In the genomic region with DNA sequence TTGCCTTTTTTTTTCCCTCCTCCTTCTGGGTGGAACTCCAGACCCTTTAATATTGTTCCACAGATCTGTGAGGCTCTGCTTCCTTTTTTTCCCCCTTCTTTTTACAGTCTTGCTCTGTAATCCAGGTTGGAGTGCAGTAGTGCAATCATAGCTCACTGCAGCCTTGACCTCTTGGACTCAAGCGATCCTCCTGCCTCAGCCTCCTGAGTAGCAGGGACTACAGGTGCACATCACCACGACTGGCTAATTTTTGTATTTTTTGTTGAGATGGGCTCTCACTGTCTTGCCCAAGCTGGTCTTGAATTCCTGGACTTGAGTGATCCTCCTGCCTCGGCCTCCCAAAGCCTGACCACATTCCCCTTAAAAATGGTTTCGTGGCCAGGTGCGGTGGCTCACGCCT, we compare ENCODE assay signal across 1 cellular context.
TF ChIP-seq lines count a peak whose summit lies in the region.

No MANE protein-coding gene starts in this region.

TF ChIP-seq in K562, 482 proteins besides CTCF, POLR2A, EP300 and RAD21:
- no peak for TF ChIP-seq NR1H2 (CRISPR knock-in tag; IDR thresholded peaks at IDR 0.05)
- no peak for TF ChIP-seq EZH2 (IDR thresholded peaks at IDR 0.05; ENCODE audit: borderline replicate concordance, low read depth, low read length)
- TF ChIP-seq, protein P1, sequence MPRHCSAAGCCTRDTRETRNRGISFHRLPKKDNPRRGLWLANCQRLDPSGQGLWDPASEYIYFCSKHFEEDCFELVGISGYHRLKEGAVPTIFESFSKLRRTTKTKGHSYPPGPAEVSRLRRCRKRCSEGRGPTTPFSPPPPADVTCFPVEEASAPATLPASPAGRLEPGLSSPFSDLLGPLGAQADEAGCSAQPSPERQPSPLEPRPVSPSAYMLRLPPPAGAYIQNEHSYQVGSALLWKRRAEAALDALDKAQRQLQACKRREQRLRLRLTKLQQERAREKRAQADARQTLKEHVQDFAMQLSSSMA (CRISPR knock-in tag; IDR thresholded peaks at IDR 0.05) = no peak
- no peak for TF ChIP-seq ZNF165 (CRISPR knock-in tag; IDR thresholded peaks at IDR 0.05; ENCODE audit: borderline replicate concordance)
- TF ChIP-seq, protein P2, sequence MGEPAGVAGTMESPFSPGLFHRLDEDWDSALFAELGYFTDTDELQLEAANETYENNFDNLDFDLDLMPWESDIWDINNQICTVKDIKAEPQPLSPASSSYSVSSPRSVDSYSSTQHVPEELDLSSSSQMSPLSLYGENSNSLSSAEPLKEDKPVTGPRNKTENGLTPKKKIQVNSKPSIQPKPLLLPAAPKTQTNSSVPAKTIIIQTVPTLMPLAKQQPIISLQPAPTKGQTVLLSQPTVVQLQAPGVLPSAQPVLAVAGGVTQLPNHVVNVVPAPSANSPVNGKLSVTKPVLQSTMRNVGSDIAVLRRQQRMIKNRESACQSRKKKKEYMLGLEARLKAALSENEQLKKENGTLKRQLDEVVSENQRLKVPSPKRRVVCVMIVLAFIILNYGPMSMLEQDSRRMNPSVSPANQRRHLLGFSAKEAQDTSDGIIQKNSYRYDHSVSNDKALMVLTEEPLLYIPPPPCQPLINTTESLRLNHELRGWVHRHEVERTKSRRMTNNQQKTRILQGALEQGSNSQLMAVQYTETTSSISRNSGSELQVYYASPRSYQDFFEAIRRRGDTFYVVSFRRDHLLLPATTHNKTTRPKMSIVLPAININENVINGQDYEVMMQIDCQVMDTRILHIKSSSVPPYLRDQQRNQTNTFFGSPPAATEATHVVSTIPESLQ (CRISPR knock-in tag; IDR thresholded peaks at IDR 0.05) = no peak
- no peak for TF ChIP-seq HSF4 (CRISPR knock-in tag; IDR thresholded peaks at IDR 0.05; ENCODE audit: borderline replicate concordance)
- no peak for TF ChIP-seq CCAR2 (IDR thresholded peaks at IDR 0.05; ENCODE audit: low read depth, low read length)
